19 cellular contexts compared by ENCODE assay signal in genomic region chr3:143298886-143299535, GRCh38.
A peak's percentile ranks its signal among the peaks of the same experiment; 100 is the strongest.
DNase-seq lines count a peak whose midpoint lies in the region; ATAC-seq, FAIRE-seq and TF ChIP-seq lines count a peak whose summit lies in the region.
"Had no signal": no experiment of that assay in that cellular context is flagged by ENCODE, and none has a peak within 500 bp of the region (broad histone marks: within the 10 kb centered on the region; RNA-seq: fewer than 3 reads in every experiment).

No MANE protein-coding gene starts in this region.

- TF ChIP-seq CTCF in D721Med (IDR thresholded peaks at IDR 0.05; ENCODE audit: insufficient read depth, missing control alignments) (no peak), foreskin fibroblast (IDR thresholded peaks at IDR 0.05; ENCODE audit: low read depth, low read length) (no peak)

- DNase-seq in D721Med (ENCODE audit: insufficient read length, low spot score), result peak; percentile 53
- DNase-seq in NCI-H82 treated with DMSO at 0.1 percent for 48 hours (lab: John Stamatoyannopoulos, UW; ENCODE audit: unreplicated experiment), result peak; percentile 93
- peak in 2 of 3 donors; percentile 23 to 24 for DNase-seq in immature natural killer cell
- no peak for DNase-seq in foreskin fibroblast
- DNase-seq in urothelium cell line (ENCODE audit: low spot score), result no peak
- no peak for DNase-seq in DMS53 (lab: John Stamatoyannopoulos, UW)
- DNase-seq in OCI-M1 (lab: John Stamatoyannopoulos, UW), result no peak
- DNase-seq: activated CD8-positive, alpha-beta memory T cell treated with anti-CD3 and anti-CD28 coated beads, Interleukin-2, amount 10 ng/mL, durations not matched to agents 7 days and 5 days; activated effector memory CD4-positive, alpha-beta T cell treated with anti-CD3 and anti-CD28 coated beads, Interleukin-2, amount 50 U/mL, for 16 hours; endodermal cell; GF-D8; hippocampal formation; mesenchymal stem cell; MG63; NCI-H748 treated with DMSO at 0.1 percent for 48 hours; T-cell had no signal

- no peaks in the 10 kb centered on the region for H3K9me3 Mint-ChIP-seq in immature natural killer cell
- H3K9me3 Mint-ChIP-seq: endodermal cell, T-cell had no signal

- ATAC-seq in HG02623 (IDR thresholded peaks at IDR 0.05; ENCODE audit: unreplicated experiment), result peak; percentile 24
- ATAC-seq: activated CD8-positive, alpha-beta memory T cell treated with anti-CD3 and anti-CD28 coated beads, Interleukin-2, amount 10 ng/mL, durations not matched to agents 7 days and 5 days; T-cell had no signal

- no peak overlapping the region for H3K4me3 ChIP-seq in foreskin fibroblast (ENCODE audit: low read depth in 1 of 2, low read length in 2 of 2)
- H3K4me3 ChIP-seq: MG63, thoracic aorta had no signal

- peak overlapping the region; percentile 16 to 81 (median 74) for H3K4me3 Mint-ChIP-seq in immature natural killer cell
- H3K4me3 Mint-ChIP-seq: activated CD8-positive, alpha-beta memory T cell treated with anti-CD3 and anti-CD28 coated beads, Interleukin-2, amount 10 ng/mL, durations not matched to agents 7 days and 5 days; endodermal cell; T-cell had no signal

- peak overlapping the region; percentile 77 to 90 (median 84) for H3K27ac Mint-ChIP-seq in immature natural killer cell
- H3K27ac Mint-ChIP-seq: activated CD8-positive, alpha-beta memory T cell treated with anti-CD3 and anti-CD28 coated beads, Interleukin-2, amount 10 ng/mL, durations not matched to agents 7 days and 5 days; endodermal cell; T-cell had no signal

- peaks cover 0 to 5% (median 3%) of the 10 kb centered on the region in 3 donors for H3K36me3 Mint-ChIP-seq in immature natural killer cell
- H3K36me3 Mint-ChIP-seq: T-cell had no signal

- peaks cover 0 to 6% (median 1%) of the 10 kb centered on the region in 3 donors for H3K27me3 Mint-ChIP-seq in immature natural killer cell (ENCODE audit: low read depth in 3 of 3)
- H3K27me3 Mint-ChIP-seq: activated CD8-positive, alpha-beta memory T cell treated with anti-CD3 and anti-CD28 coated beads, Interleukin-2, amount 10 ng/mL, durations not matched to agents 7 days and 5 days; T-cell had no signal

- peaks cover 98 to 100% of the 10 kb centered on the region in 2 donors for H3K4me1 Mint-ChIP-seq in immature natural killer cell
- H3K4me1 Mint-ChIP-seq: endodermal cell had no signal

- FAIRE-seq in D721Med (lab: Jason Lieb, UNC) (no peak), urothelium cell line (lab: Jason Lieb, UNC) (no peak)
- FAIRE-seq: astrocyte had no signal

Comparison
In these comparisons a context has a peak if more than half of its experiments do, and no peak if none do; other contexts are left out.
1. DNase-seq: peak in D721Med (single experiment), NCI-H82 treated with DMSO at 0.1 percent for 48 hours (single experiment) and immature natural killer cell (2 of 3); none in foreskin fibroblast (0 of 2), urothelium cell line (single experiment), DMS53 (single experiment) and OCI-M1 (single experiment).